Comparison of ENCODE assay signal across 23 cellular contexts in genomic region chr5:98168862-98169261, GRCh38.
DNase-seq lines count a peak whose midpoint lies in the region; ATAC-seq, FAIRE-seq and TF ChIP-seq lines count a peak whose summit lies in the region.
"Had no signal": no experiment of that assay in that cellular context is flagged by ENCODE, and none has a peak within 500 bp of the region (broad histone marks: within the 10 kb centered on the region; RNA-seq: fewer than 3 reads in every experiment).

No MANE protein-coding gene starts in this region.

- ATAC-seq in RWPE2 (ENCODE audit: low read depth), result peak; percentile 58; the same call in 2 of the 3 replicates
- ATAC-seq in SK-N-SH treated with all-trans-retinoic acid at 6 μM for 48 hours, result no peak
- ATAC-seq: A549, GM23338, HCT116 had no signal

- DNase-seq in ELR (ENCODE audit: low read depth) (peak; percentile 39), HTR-8/SVneo (ENCODE audit: insufficient read length, low spot score) (no peak), RWPE2 (ENCODE audit: low spot score) (no peak), epithelial cell of esophagus (ENCODE audit: low read depth) (peak; percentile 37), EL (no peak), kidney glomerular epithelial cell (lab: John Stamatoyannopoulos, UW) (no peak)
- DNase-seq: 8988T; ACHN; AML-193; BE2C; CD4-positive, alpha-beta T cell; CD8-positive, alpha-beta memory T cell; DMS 273 treated with DMSO at 0.1 percent for 48 hours; DMS79; H9 had no signal

- TF ChIP-seq CTCF in RWPE2 (IDR thresholded peaks at IDR 0.05; ENCODE audit: poor library complexity, severe bottlenecking) (no peak), epithelial cell of esophagus (IDR thresholded peaks at IDR 0.05; ENCODE audit: insufficient read depth, low read depth, low read length, missing control alignments) (no peak)

- no peaks in the 10 kb centered on the region for H3K27me3 ChIP-seq in RWPE2 (ENCODE audit: insufficient read depth, poor library complexity, severe bottlenecking)
- H3K27me3 ChIP-seq: BE2C; BLaER1 treated with 17β-estradiol and CSF1 and Interleukin-3, amounts not matched to agents 10 nM and 100 nM had no signal

- H3K36me3 ChIP-seq in RWPE2 (ENCODE audit: low read depth), result no peaks in the 10 kb centered on the region
- H3K36me3 ChIP-seq: BE2C; BLaER1 treated with 17β-estradiol and CSF1 and Interleukin-3, amounts not matched to agents 10 nM and 100 nM had no signal

- no peaks in the 10 kb centered on the region for H3K9me3 ChIP-seq in RWPE2 (ENCODE audit: severe bottlenecking)
- H3K9me3 ChIP-seq: A549; BE2C; BLaER1 treated with 17β-estradiol and CSF1 and Interleukin-3, amounts not matched to agents 10 nM and 100 nM had no signal

- FAIRE-seq in HTR-8/SVneo (lab: Jason Lieb, UNC), result peak; percentile 23
- FAIRE-seq: A549, D721Med, G401.6, GM12892 had no signal

- H3K27ac ChIP-seq in RWPE2 (ENCODE audit: poor library complexity, severe bottlenecking), result no peak overlapping the region
- H3K27ac ChIP-seq: A549; BLaER1 treated with 17β-estradiol and CSF1 and Interleukin-3, amounts not matched to agents 10 nM and 100 nM had no signal

- H3K4me1 ChIP-seq in RWPE2 (ENCODE audit: insufficient read depth, poor library complexity, severe bottlenecking), result no peaks in the 10 kb centered on the region
- H3K4me1 ChIP-seq: A549, BE2C had no signal

- H3K4me3 ChIP-seq in RWPE2 (ENCODE audit: severe bottlenecking), result no peak overlapping the region
- H3K4me3 ChIP-seq in epithelial cell of esophagus (ENCODE audit: low read length), result no peak overlapping the region
- H3K4me3 ChIP-seq: A549; BLaER1 treated with 17β-estradiol and CSF1 and Interleukin-3, amounts not matched to agents 10 nM and 100 nM; GM23338 had no signal

TF ChIP-seq in SK-N-SH treated with all-trans-retinoic acid at 6 μM for 48 hours, 23 proteins besides CTCF, POLR2A, EP300 and RAD21:
- TF ChIP-seq ZFP3 (CRISPR knock-in tag; IDR thresholded peaks at IDR 0.05) (no peak), PPARA (CRISPR knock-in tag; IDR thresholded peaks at IDR 0.05; ENCODE audit: borderline replicate concordance) (no peak), ZFP30 (CRISPR knock-in tag; IDR thresholded peaks at IDR 0.05) (no peak), RARB (CRISPR knock-in tag; IDR thresholded peaks at IDR 0.05) (no peak), ISL1 (CRISPR knock-in tag; IDR thresholded peaks at IDR 0.05) (no peak), CSRNP3 (CRISPR knock-in tag; IDR thresholded peaks at IDR 0.05) (no peak), ZNF565 (CRISPR knock-in tag; conservative IDR thresholded peaks at IDR 0.05; ENCODE audit: low read depth) (no peak), OSR1 (CRISPR knock-in tag; IDR thresholded peaks at IDR 0.05) (no peak), GLIS3 (CRISPR knock-in tag; IDR thresholded peaks at IDR 0.05) (no peak), ARNTL (CRISPR knock-in tag; IDR thresholded peaks at IDR 0.05; ENCODE audit: borderline replicate concordance, low read depth) (no peak), TOX (CRISPR knock-in tag; IDR thresholded peaks at IDR 0.05; ENCODE audit: borderline replicate concordance) (no peak), CSDC2 (CRISPR knock-in tag; IDR thresholded peaks at IDR 0.05) (no peak)

Comparison
In these comparisons a context has a peak if more than half of its experiments do, and no peak if none do; other contexts are left out.
1. DNase-seq: peak in ELR (single experiment) and epithelial cell of esophagus (single experiment); none in HTR-8/SVneo (single experiment), RWPE2 (single experiment), EL (single experiment) and kidney glomerular epithelial cell (single experiment).